In genomic region chr18:59124370-59124704, GRCh38 we compare ENCODE assay signal across 17 cellular contexts. TPM values are rescaled to one million over a fixed set of nuclear protein-coding genes. Genes with fewer than 3 reads are reported as not detected.
DNase-seq lines count a peak whose midpoint lies in the region; ATAC-seq, FAIRE-seq and TF ChIP-seq lines count a peak whose summit lies in the region.
"Had no signal": no experiment of that assay in that cellular context is flagged by ENCODE, and none has a peak within 500 bp of the region (broad histone marks: within the 10 kb centered on the region; RNA-seq: fewer than 3 reads in every experiment).

No MANE protein-coding gene starts in this region.

- FAIRE-seq in D721Med (lab: Jason Lieb, UNC), result peak; percentile 41
- FAIRE-seq: GM12892, GM19239, H1 had no signal

- WGBS in esophagus muscularis mucosa, result 62% methylated on average over 1 of the region's 1 CpG

- H3K4me1 Mint-ChIP-seq in stimulated activated effector memory CD8-positive, alpha-beta T cell treated with anti-CD3 and anti-CD28 coated beads, Interleukin-12 subunit alpha, Interleukin-12 subunit beta, amount 100 ng/mL, for 72 hours, result peaks cover 10% of the 10 kb centered on the region
- H3K4me1 Mint-ChIP-seq: CD14-positive monocyte, IgD-negative memory B cell had no signal

- H3K36me3 ChIP-seq in RWPE2 (ENCODE audit: low read depth) (no peaks in the 10 kb centered on the region), esophagus muscularis mucosa (no peaks in the 10 kb centered on the region)
- H3K36me3 ChIP-seq: HAP-1 had no signal

- no peaks in the 10 kb centered on the region for H3K36me3 Mint-ChIP-seq in stimulated activated effector memory CD8-positive, alpha-beta T cell treated with anti-CD3 and anti-CD28 coated beads, Interleukin-12 subunit alpha, Interleukin-12 subunit beta, amount 100 ng/mL, for 72 hours
- H3K36me3 Mint-ChIP-seq: CD14-positive monocyte; CD8-positive, alpha-beta T cell had no signal

- no peak for DNase-seq in D721Med (ENCODE audit: insufficient read length, low spot score)
- DNase-seq in RWPE2 (ENCODE audit: low spot score), result no peak
- DNase-seq in kidney tubule cell (ENCODE audit: low spot score), result peak; percentile 2
- no peak for DNase-seq in stimulated activated effector memory CD8-positive, alpha-beta T cell treated with anti-CD3 and anti-CD28 coated beads, Interleukin-12 subunit alpha, Interleukin-12 subunit beta, amount 100 ng/mL, for 72 hours (ENCODE audit: low spot score in 2 of 2)
- no peak for DNase-seq in esophagus muscularis mucosa (ENCODE audit: extremely low spot score)
- no peak for DNase-seq in HCEC 1CT
- DNase-seq: CD8-positive, alpha-beta T cell; COR-L47; DND-41; GDM1 had no signal

- TF ChIP-seq CTCF in D721Med (IDR thresholded peaks at IDR 0.05; ENCODE audit: insufficient read depth, missing control alignments) (no peak), RWPE2 (IDR thresholded peaks at IDR 0.05; ENCODE audit: poor library complexity, severe bottlenecking) (no peak), esophagus muscularis mucosa (IDR thresholded peaks at IDR 0.05) (no peak)

- no peak for TF ChIP-seq EP300 in esophagus muscularis mucosa (IDR thresholded peaks at IDR 0.05)

- H3K27ac Mint-ChIP-seq in stimulated activated effector memory CD8-positive, alpha-beta T cell treated with anti-CD3 and anti-CD28 coated beads, Interleukin-12 subunit alpha, Interleukin-12 subunit beta, amount 100 ng/mL, for 72 hours, result no peak overlapping the region
- H3K27ac Mint-ChIP-seq: CD8-positive, alpha-beta T cell; IgD-negative memory B cell had no signal

- intact Hi-C loops in esophagus muscularis mucosa (cut with DNase I), result no loop called here

- H3K9me3 ChIP-seq in RWPE2 (ENCODE audit: severe bottlenecking) (no peaks in the 10 kb centered on the region), esophagus muscularis mucosa (no peaks in the 10 kb centered on the region)
- H3K9me3 ChIP-seq: HAP-1 had no signal

- no peak for ATAC-seq in RWPE2 (ENCODE audit: low read depth)
- no peak for ATAC-seq in stimulated activated effector memory CD8-positive, alpha-beta T cell treated with anti-CD3 and anti-CD28 coated beads, Interleukin-12 subunit alpha, Interleukin-12 subunit beta, amount 100 ng/mL, for 72 hours
- ATAC-seq: CD8-positive, alpha-beta T cell had no signal

- no peak for TF ChIP-seq POLR2A in esophagus muscularis mucosa (IDR thresholded peaks at IDR 0.05; ENCODE audit: low read depth)

- H3K4me1 ChIP-seq in RWPE2 (ENCODE audit: insufficient read depth, poor library complexity, severe bottlenecking) (no peaks in the 10 kb centered on the region), esophagus muscularis mucosa (no peaks in the 10 kb centered on the region)
- H3K4me1 ChIP-seq: HAP-1 had no signal

- no peaks in the 10 kb centered on the region for H3K9me3 Mint-ChIP-seq in stimulated activated effector memory CD8-positive, alpha-beta T cell treated with anti-CD3 and anti-CD28 coated beads, Interleukin-12 subunit alpha, Interleukin-12 subunit beta, amount 100 ng/mL, for 72 hours
- H3K9me3 Mint-ChIP-seq: CD8-positive, alpha-beta T cell; HFFc6 had no signal

- H3K4me3 ChIP-seq in RWPE2 (ENCODE audit: severe bottlenecking) (no peak overlapping the region), esophagus muscularis mucosa (no peak overlapping the region)
- H3K4me3 ChIP-seq: HAP-1 had no signal

- H3K27me3 ChIP-seq in RWPE2 (ENCODE audit: insufficient read depth, poor library complexity, severe bottlenecking) (no peaks in the 10 kb centered on the region), esophagus muscularis mucosa (peaks cover 0 to 34% (median 0%) of the 10 kb centered on the region in 4 donors)

- H3K4me3 Mint-ChIP-seq in stimulated activated effector memory CD8-positive, alpha-beta T cell treated with anti-CD3 and anti-CD28 coated beads, Interleukin-12 subunit alpha, Interleukin-12 subunit beta, amount 100 ng/mL, for 72 hours, result peak overlapping the region; percentile 18
- H3K4me3 Mint-ChIP-seq: CD14-positive monocyte; CD8-positive, alpha-beta T cell; IgD-negative memory B cell had no signal

- H3K27ac ChIP-seq in RWPE2 (ENCODE audit: poor library complexity, severe bottlenecking) (peak overlapping the region; percentile 60), esophagus muscularis mucosa (replicated peaks in 1 of 4) (no peak overlapping the region)

RNA-seq across cellular contexts. Expression of gene SEC11C, which starts 15.3 kb away (rescaled TPM):
- 10 to 100 TPM; 20.5 to 26.4 (median 22.2) TPM for total RNA-seq in esophagus muscularis mucosa
